ENCODE assay signal across 8 cellular contexts in the genomic region with DNA sequence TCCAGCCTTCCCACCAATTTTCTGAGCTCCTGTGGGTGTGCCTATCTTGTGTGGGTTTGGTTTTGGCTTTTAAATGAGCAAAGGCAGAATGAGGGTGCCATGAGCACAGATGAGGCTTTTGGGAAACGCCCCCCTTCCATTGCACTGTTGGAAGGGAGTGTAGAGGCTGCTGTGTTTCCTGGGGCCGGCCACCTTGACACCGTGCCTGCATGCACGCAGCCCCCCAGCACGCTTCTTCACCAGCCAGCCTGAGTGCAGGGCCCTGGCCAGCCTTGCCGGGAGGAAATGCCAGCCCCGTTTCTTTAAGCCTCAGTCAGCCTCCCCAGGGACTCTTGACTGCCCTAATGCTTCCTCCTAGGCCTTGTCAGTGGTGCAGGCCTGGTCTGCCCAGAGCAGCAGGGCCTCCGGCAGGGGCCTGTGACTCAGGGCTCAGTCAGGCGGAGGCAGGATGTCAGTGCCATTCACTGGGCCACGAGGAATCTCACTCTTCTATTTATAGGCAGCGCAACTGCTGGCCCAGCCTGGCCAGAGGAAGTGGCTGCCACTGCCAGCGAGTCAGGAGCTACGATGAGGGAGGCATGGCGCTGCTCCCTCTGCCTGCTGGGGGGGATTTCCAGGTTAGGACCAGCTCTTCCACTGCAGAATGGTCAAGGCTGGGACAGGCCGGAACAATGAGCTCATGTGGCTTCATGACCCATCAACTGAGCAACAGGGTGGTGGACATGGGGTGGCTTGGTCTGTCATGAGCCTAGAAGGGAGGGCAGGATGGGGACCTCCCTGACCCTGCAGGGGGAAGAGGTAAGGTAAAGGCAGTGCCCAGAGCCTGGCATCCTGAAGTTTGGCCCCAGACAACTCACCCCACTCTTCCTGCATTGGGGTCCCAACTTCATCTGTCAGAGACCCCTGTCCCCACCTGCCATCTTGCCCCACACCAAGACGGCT.
DNase-seq lines count a peak whose midpoint lies in the region; ATAC-seq and TF ChIP-seq lines count a peak whose summit lies in the region.

No MANE protein-coding gene starts in this region.

- no peak overlapping the region for H3K23ac ChIP-seq in trophoblast cell (ENCODE audit: low read length)

- DNase-seq in HS-5 (ENCODE audit: low read depth) (peak; percentile 96), WTC11 (ENCODE audit: low spot score) (no peak), glomerular visceral epithelial cell (ENCODE audit: extremely low spot score) (peak; percentile 98), trophoblast cell (peak; percentile 97 to 98), OCI-M1 (lab: John Stamatoyannopoulos, UW) (no peak), NCI-H2227 (lab: John Stamatoyannopoulos, UW; ENCODE audit: unreplicated experiment) (no peak)

- no peaks in the 10 kb centered on the region for H3K27me3 Mint-ChIP-seq in WTC11 (ENCODE audit: low read depth)

- no peak overlapping the region for H4K12ac ChIP-seq in trophoblast cell (ENCODE audit: low read depth, low read length)

- H3K4me1 Mint-ChIP-seq in WTC11, result peaks cover 20% of the 10 kb centered on the region

- H3K27me3 ChIP-seq in BLaER1 treated with 17β-estradiol and CSF1 and Interleukin-3, amounts not matched to agents 10 nM and 100 nM, result no peaks in the 10 kb centered on the region
- H3K27me3 ChIP-seq in trophoblast cell (ENCODE audit: insufficient read depth, low read length), result no peaks in the 10 kb centered on the region

- H2BK5ac ChIP-seq in trophoblast cell (ENCODE audit: low read depth, low read length, poor library complexity), result peak overlapping the region; percentile 85

- ATAC-seq in GM19025 (IDR thresholded peaks at IDR 0.05; ENCODE audit: low read depth, unreplicated experiment) (peak; percentile 90), WTC11 (peak; percentile 81)

- H2AK5ac ChIP-seq in trophoblast cell (ENCODE audit: low read length), result peak overlapping the region; percentile 83

- no peak overlapping the region for H3K4me3 Mint-ChIP-seq in WTC11

- H3K18ac ChIP-seq in trophoblast cell (ENCODE audit: low read length), result peak overlapping the region; percentile 93

- peak overlapping the region; percentile 61 to 78 (median 69) for H3K9ac ChIP-seq in BLaER1 treated with 17β-estradiol and CSF1 and Interleukin-3, amounts not matched to agents 10 nM and 100 nM
- no peak overlapping the region for H3K9ac ChIP-seq in trophoblast cell (ENCODE audit: low read length)

- peaks cover 5% of the 10 kb centered on the region for H3K79me2 ChIP-seq in trophoblast cell (ENCODE audit: control insufficient read depth, insufficient read depth, low read length, poor library complexity)

- peak overlapping the region; percentile 97 for H2BK120ac ChIP-seq in trophoblast cell (ENCODE audit: insufficient read depth, low read length, poor library complexity)

- CTCF ChIA-PET in WTC11 (lab: Charles Lee), result interaction anchor here (1.2 to 1.6 kb wide), 2 partner anchors 38 to 246 kb away, joined by 3 to 5 read pairs; no protein-coding TSS in a partner anchor

- no peaks in the 10 kb centered on the region for H3K9me3 Mint-ChIP-seq in WTC11

- WGBS in trophoblast cell (ENCODE audit: extremely low coverage, insufficient coverage, insufficient read length), result no CpG with 5 or more reads among the region's 16 CpGs

- H3K4ac ChIP-seq in trophoblast cell (ENCODE audit: low read depth, low read length), result peak overlapping the region; percentile 66

- H3K4me1 ChIP-seq in BLaER1 treated with 17β-estradiol and CSF1 and Interleukin-3, amounts not matched to agents 10 nM and 100 nM, result peaks cover 54 to 71% (median 62%) of the 10 kb centered on the region in 10 experiments
- peaks cover 25 to 45% of the 10 kb centered on the region in 2 experiments for H3K4me1 ChIP-seq in trophoblast cell (ENCODE audit: control insufficient read depth in 1 of 2, insufficient read depth in 2 of 2, low read length in 2 of 2)

- H3K79me1 ChIP-seq in trophoblast cell (ENCODE audit: low read length), result peaks cover 24% of the 10 kb centered on the region

- H3K4me2 ChIP-seq in BLaER1 treated with 17β-estradiol and CSF1 and Interleukin-3, amounts not matched to agents 10 nM and 100 nM, result peak overlapping the region; percentile 76 to 95 (median 90)
- H3K4me2 ChIP-seq in trophoblast cell (ENCODE audit: low read length), result peak overlapping the region; percentile 12

- peak overlapping the region; percentile 96 for H3K14ac ChIP-seq in trophoblast cell (ENCODE audit: low read length)

- POLR2A ChIA-PET in WTC11 (lab: Charles Lee), result no interaction called here

- H3K36me3 Mint-ChIP-seq in WTC11, result no peaks in the 10 kb centered on the region

- peak overlapping the region; percentile 78 to 93 (median 89) for H3K27ac ChIP-seq in BLaER1 treated with 17β-estradiol and CSF1 and Interleukin-3, amounts not matched to agents 10 nM and 100 nM
- H3K27ac ChIP-seq in trophoblast cell (ENCODE audit: low read depth, low read length), result peak overlapping the region; percentile 87

- no peaks in the 10 kb centered on the region for H3K9me3 ChIP-seq in BLaER1 treated with 17β-estradiol and CSF1 and Interleukin-3, amounts not matched to agents 10 nM and 100 nM (replicated peaks in 1 of 11)
- H3K9me3 ChIP-seq in trophoblast cell (ENCODE audit: insufficient read depth, low read depth, low read length), result no peaks in the 10 kb centered on the region

- peaks cover 0 to 1% (median 0%) of the 10 kb centered on the region in 11 experiments; a peak in 1 of 22 replicates for H3K36me3 ChIP-seq in BLaER1 treated with 17β-estradiol and CSF1 and Interleukin-3, amounts not matched to agents 10 nM and 100 nM
- H3K36me3 ChIP-seq in trophoblast cell (ENCODE audit: control insufficient read depth in 1 of 2, insufficient read depth in 2 of 2, low read length in 2 of 2), result no peaks in the 10 kb centered on the region

- H4K8ac ChIP-seq in trophoblast cell (ENCODE audit: low read depth, low read length), result peak overlapping the region; percentile 69

- no peak for TF ChIP-seq CTCF in WTC11 (IDR thresholded peaks at IDR 0.05)

- H2AFZ ChIP-seq in trophoblast cell (ENCODE audit: insufficient read depth, low read length, poor library complexity), result peak overlapping the region; percentile 4

- H4K20me1 ChIP-seq in BLaER1 treated with 17β-estradiol and CSF1 and Interleukin-3, amounts not matched to agents 10 nM and 100 nM, result no peaks in the 10 kb centered on the region

- no peak overlapping the region for H3K27ac Mint-ChIP-seq in WTC11

- H3K4me3 ChIP-seq in BLaER1 treated with 17β-estradiol and CSF1 and Interleukin-3, amounts not matched to agents 10 nM and 100 nM, result peak overlapping the region in 4 of 10 experiments; percentile 7 to 30 (median 21); a peak in 3 of 20 replicates
- no peak overlapping the region for H3K4me3 ChIP-seq in trophoblast cell (ENCODE audit: low read depth, low read length)

- peak overlapping the region; percentile 93 for H2BK12ac ChIP-seq in trophoblast cell (ENCODE audit: low read length)

- peak overlapping the region; percentile 97 for H4K91ac ChIP-seq in trophoblast cell (ENCODE audit: low read depth, low read length)

TF ChIP-seq in WTC11, 78 proteins besides CTCF, POLR2A, EP300 and RAD21:
- TF ChIP-seq MAX (CRISPR knock-in tag; IDR thresholded peaks at IDR 0.05), result peak; percentile 23; the same call in 1 of the 2 replicates
- TF ChIP-seq USF1 (CRISPR knock-in tag; IDR thresholded peaks at IDR 0.05), result 0 out of 2 replicates have a peak, but pooled peaks have one; percentile 4
- TF ChIP-seq RORB (CRISPR knock-in tag; IDR thresholded peaks at IDR 0.05), result no peak

Comparison
In these comparisons a context has a peak if more than half of its experiments do, and no peak if none do; other contexts are left out.
1. DNase-seq: peak in HS-5 (single experiment), glomerular visceral epithelial cell (single experiment) and trophoblast cell (2 of 2); none in WTC11 (single experiment), OCI-M1 (single experiment) and NCI-H2227 (single experiment).